Comparison of ENCODE assay signal across 24 cellular contexts in the genomic region with DNA sequence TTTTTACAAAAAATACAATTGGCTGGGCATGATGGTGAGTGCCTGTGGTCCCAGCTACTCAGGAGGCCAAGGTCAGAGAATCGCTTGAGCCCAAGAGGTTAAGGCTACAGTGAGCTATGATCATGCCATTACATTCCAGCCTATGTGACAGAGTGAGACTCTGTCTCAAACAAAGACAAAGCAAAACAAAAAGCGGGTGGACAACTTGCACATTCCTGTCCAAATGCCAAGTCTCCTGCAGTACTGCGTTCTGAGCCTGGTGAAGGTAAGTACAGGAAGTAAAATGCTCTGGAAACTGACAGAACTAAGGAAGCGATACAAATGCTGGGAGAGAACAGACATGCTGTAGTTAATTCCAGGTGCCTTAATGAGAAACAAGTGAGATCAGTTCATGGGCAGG.
"Had no signal": no experiment of that assay in that cellular context is flagged by ENCODE, and none has a peak within 500 bp of the region (broad histone marks: within the 10 kb centered on the region; RNA-seq: fewer than 3 reads in every experiment).

No MANE protein-coding gene starts in this region.

- H3K27me3 ChIP-seq: gastrocnemius medialis, ovary, sigmoid colon, suprapubic skin, vagina had no signal

- H3K27ac ChIP-seq: brain microvascular endothelial cell, dorsolateral prefrontal cortex, esophagus squamous epithelium, gastrocnemius medialis, neutrophil, ovary, sigmoid colon, stomach, suprapubic skin, vagina had no signal

- H3K4me3 ChIP-seq: dorsolateral prefrontal cortex, esophagus squamous epithelium, gastrocnemius medialis, ovary, sigmoid colon, smooth muscle cell, stomach, suprapubic skin, vagina had no signal

- H3K9me3 ChIP-seq: esophagus squamous epithelium, gastrocnemius medialis, neutrophil, ovary, sigmoid colon, stomach, suprapubic skin, vagina had no signal

- ATAC-seq: activated CD8-positive, alpha-beta T cell treated with anti-CD3 and anti-CD28 coated beads, Interleukin-2, amount 10 ng/mL, durations not matched to agents 7 days and 5 days; activated naive CD8-positive, alpha-beta T cell treated with anti-CD3 and anti-CD28 coated beads, Interleukin-2, amount 50 U/mL, for 24 hours; effector memory CD8-positive, alpha-beta T cell; gastrocnemius medialis; stimulated activated memory B cell treated with anti-CD40 and anti-IgM and Interleukin-4, amounts not matched to agents 10 μg/mL and 1 μg/mL and 100 μg/mL, for 72 hours had no signal

- FAIRE-seq: colon, endothelial cell of umbilical vein, TTC549 had no signal

- H3K4me2 ChIP-seq: smooth muscle cell had no signal

- H3K36me3 ChIP-seq: brain microvascular endothelial cell, esophagus squamous epithelium, gastrocnemius medialis, neutrophil, ovary, sigmoid colon, stomach, suprapubic skin, vagina had no signal

- DNase-seq: activated CD4-positive, alpha-beta T cell treated with anti-CD3 and anti-CD28 coated beads for 1 hour; activated CD4-positive, alpha-beta T cell treated with anti-CD3 and anti-CD28 coated beads, Interleukin-2, amount 50 U/mL, for 1 hour; activated CD8-positive, alpha-beta T cell treated with anti-CD3 and anti-CD28 coated beads, Interleukin-2, amount 10 ng/mL, durations not matched to agents 7 days and 5 days; activated gamma-delta T cell; activated naive CD4-positive, alpha-beta T cell treated with anti-CD3 and anti-CD28 coated beads, Interleukin-2, amount 50 U/mL, for 16 hours; activated naive CD8-positive, alpha-beta T cell treated with anti-CD3 and anti-CD28 coated beads, Interleukin-2, amount 50 U/mL, for 24 hours; brain microvascular endothelial cell; dorsolateral prefrontal cortex; effector memory CD8-positive, alpha-beta T cell; esophagus squamous epithelium; gastrocnemius medialis; hypothalamus; ovary; sigmoid colon; stimulated activated CD4-positive, alpha-beta T cell treated with anti-CD3 and anti-CD28 coated beads, Interleukin-15, amount 100 ng/mL, for 24 hours; stomach had no signal

- H3K4me1 ChIP-seq: esophagus squamous epithelium, gastrocnemius medialis, sigmoid colon, stomach, suprapubic skin, vagina had no signal
